10 cellular contexts compared by ENCODE assay signal in the genomic region with DNA sequence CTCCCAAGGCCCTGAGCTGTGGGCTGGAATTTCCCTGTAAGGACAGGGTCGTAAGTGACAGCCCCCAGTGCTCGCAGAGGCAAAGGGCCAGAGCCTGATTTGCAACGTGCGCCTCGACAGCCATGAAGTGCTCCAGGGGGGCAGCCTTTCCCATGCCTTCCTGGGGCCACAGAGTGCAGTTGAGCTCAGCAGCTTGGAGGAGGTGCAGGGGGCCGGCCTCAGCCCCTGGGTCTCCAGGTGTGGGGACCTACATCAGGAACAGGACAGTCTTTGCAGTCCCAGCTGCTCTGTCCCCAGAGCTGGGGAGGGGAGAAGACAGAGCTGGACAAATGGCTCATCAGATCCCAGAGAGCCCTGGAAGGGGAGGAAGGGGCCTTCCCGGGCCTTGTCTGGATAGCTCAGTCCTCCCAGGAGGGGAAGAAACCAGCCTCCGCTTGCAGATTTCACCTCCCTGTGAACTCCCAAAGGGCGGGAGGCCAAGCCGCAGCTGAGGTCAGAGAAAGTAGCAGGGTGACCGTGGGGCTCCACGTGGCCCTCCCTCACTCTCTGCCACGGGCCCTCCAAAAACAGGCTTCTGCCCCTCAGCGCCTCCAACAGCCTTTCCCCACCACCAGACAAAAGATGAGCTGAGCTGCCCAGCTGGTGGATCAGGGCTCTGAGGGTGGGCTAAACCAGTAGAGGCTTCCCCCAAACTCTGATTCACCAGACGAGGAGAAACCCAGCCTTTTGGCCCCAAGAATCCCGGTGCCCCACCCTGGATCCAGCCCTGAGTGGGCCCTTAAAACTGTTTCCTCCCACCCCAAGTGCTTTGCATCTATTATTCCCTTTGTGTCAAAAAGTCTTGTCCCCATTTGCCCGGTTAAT.
DNase-seq lines count a peak whose midpoint lies in the region; ATAC-seq and TF ChIP-seq lines count a peak whose summit lies in the region.
"Had no signal": no experiment of that assay in that cellular context is flagged by ENCODE, and none has a peak within 500 bp of the region (broad histone marks: within the 10 kb centered on the region; RNA-seq: fewer than 3 reads in every experiment).

No MANE protein-coding gene starts in this region.

- no peak overlapping the region; the same call in 1 of the 2 replicates for H3K18ac ChIP-seq in IMR-90 (ENCODE audit: low read depth, low read length)

- H2AK5ac ChIP-seq in IMR-90 (ENCODE audit: low read depth, low read length): peak overlapping the region; percentile 65

- H2BK20ac ChIP-seq in IMR-90 (ENCODE audit: low read depth, low read length): peak overlapping the region; percentile 69

- H3K4me3 ChIP-seq in IMR-90 (ENCODE audit: insufficient read depth, low read depth, low read length) (no peak overlapping the region), colonic mucosa (no peak overlapping the region), liver (ENCODE audit: low read depth in 1 of 3, low read length in 3 of 3) (no peak overlapping the region), stomach smooth muscle (ENCODE audit: low read length in 2 of 2) (no peak overlapping the region)

- H2AK9ac ChIP-seq in IMR-90 (replicated peaks; ENCODE audit: low read depth, low read length, poor library complexity): no peak overlapping the region

- TF ChIP-seq RAD21 in IMR-90 (IDR thresholded peaks at IDR 0.05; ENCODE audit: low read length): no peak
- peak in 1 of 2 donors; percentile 49 for TF ChIP-seq RAD21 in liver (IDR thresholded peaks at IDR 0.05)

- H2BK120ac ChIP-seq in IMR-90 (ENCODE audit: low read depth, low read length): peak overlapping the region; percentile 72

- no peak overlapping the region for H3K56ac ChIP-seq in IMR-90 (ENCODE audit: extremely low read depth, insufficient read depth, low read length)

- H3K4me1 ChIP-seq in IMR-90 (ENCODE audit: control insufficient read depth, insufficient read depth, low read length) (peaks cover 23% of the 10 kb centered on the region), colonic mucosa (no peaks in the 10 kb centered on the region), liver (ENCODE audit: control insufficient read depth in 4 of 4, insufficient read depth in 4 of 4, low read length in 3 of 4) (peaks cover 9 to 27% (median 16%) of the 10 kb centered on the region in 4 donors), stomach smooth muscle (ENCODE audit: control insufficient read depth, insufficient read depth, low read length) (peaks cover 23% of the 10 kb centered on the region)

- DNase-seq in IMR-90 (peak; percentile 67), colonic mucosa (peak; percentile 39), T-helper 1 cell (no peak), islet precursor cell (no peak), nucleus accumbens (lab: John Stamatoyannopoulos, UW) (no peak)
- DNase-seq in activated CD4-positive, alpha-beta T cell treated with anti-CD3 and anti-CD28 coated beads, Interleukin-2, amount 50 U/mL, for 48 hours: no peak
- DNase-seq: activated CD4-positive, alpha-beta T cell treated with anti-CD3 and anti-CD28 coated beads for 1 hour; GF-D8 had no signal

- no peak overlapping the region for H3K27ac ChIP-seq in IMR-90 (ENCODE audit: insufficient read depth, low read length)
- peak overlapping the region; percentile 36 for H3K27ac ChIP-seq in colonic mucosa
- H3K27ac ChIP-seq in liver (ENCODE audit: low read depth in 1 of 2, low read length in 2 of 2): peak overlapping the region in 1 of 2 donors; percentile 54
- peak overlapping the region; percentile 64 for H3K27ac ChIP-seq in stomach smooth muscle (ENCODE audit: low read length)

- in situ Hi-C loops in IMR-90 (cut with MboI; ENCODE audit: low sequenced_read_pairs): no loop called here

- intact Hi-C loops in IMR-90 (cut with micrococcal nuclease): loop anchor here (5.0 kb wide), 1 partner anchor 59 kb away; no protein-coding TSS in a partner anchor
- intact Hi-C loops in colonic mucosa (cut with DNase I): no loop called here

- H3K14ac ChIP-seq in IMR-90 (replicated peaks; ENCODE audit: low read depth, low read length): peak overlapping the region; percentile 74; the same call in 1 of the 2 replicates

- peak overlapping the region in 1 of 2 experiments; percentile 19; a peak in 2 of 4 replicates for H4K8ac ChIP-seq in IMR-90 (ENCODE audit: low read depth in 2 of 2, low read length in 2 of 2)

- H4K5ac ChIP-seq in IMR-90 (ENCODE audit: low read depth, low read length): no peak overlapping the region

- 0 out of 2 replicates have a peak overlapping the region, but pooled peaks have one; percentile 18 for H3K9ac ChIP-seq in IMR-90 (ENCODE audit: low read depth, low read length)
- H3K9ac ChIP-seq in colonic mucosa (ENCODE audit: low read depth in 2 of 2, low read length in 2 of 2): peak overlapping the region; percentile 3
- H3K9ac ChIP-seq in liver (ENCODE audit: low read depth in 1 of 2, low read length in 2 of 2): no peak overlapping the region
- no peak overlapping the region for H3K9ac ChIP-seq in stomach smooth muscle (ENCODE audit: low read length in 2 of 2)

- no peaks in the 10 kb centered on the region for H3K79me1 ChIP-seq in IMR-90 (ENCODE audit: low read depth in 1 of 2, low read length in 2 of 2)

- TF ChIP-seq CTCF in IMR-90 (conservative IDR thresholded peaks at IDR 0.05; ENCODE audit: low read depth, low read length): no peak
- TF ChIP-seq CTCF in colonic mucosa (IDR thresholded peaks at IDR 0.05): no peak
- no peak for TF ChIP-seq CTCF in liver (IDR thresholded peaks at IDR 0.05; ENCODE audit: low read depth, low read length, missing input control)

- H3K9me3 ChIP-seq in IMR-90 (ENCODE audit: control insufficient read depth, insufficient read depth, low read length) (no peaks in the 10 kb centered on the region), colonic mucosa (no peaks in the 10 kb centered on the region), liver (ENCODE audit: control insufficient read depth in 4 of 4, low read length in 3 of 4) (no peaks in the 10 kb centered on the region), stomach smooth muscle (ENCODE audit: control insufficient read depth in 2 of 2, low read length in 2 of 2) (no peaks in the 10 kb centered on the region)

- no peak for ATAC-seq in IMR-90 (ENCODE audit: low read depth)

- peaks cover 6% of the 10 kb centered on the region; the same call in 1 of the 2 replicates for H3K9me1 ChIP-seq in IMR-90 (ENCODE audit: insufficient read depth, low read length)

- CTCF ChIA-PET in IMR-90 (lab: Yijun Ruan, JAX): interaction anchor here (0.7 kb wide), 1 partner anchor 117 kb away, joined by 3 read pairs; no protein-coding TSS in a partner anchor

- peak overlapping the region; percentile 18; the same call in 1 of the 3 replicates for H2BK15ac ChIP-seq in IMR-90 (ENCODE audit: low read depth, low read length)

- no peak overlapping the region for H3K4me2 ChIP-seq in IMR-90 (ENCODE audit: low read depth, low read length)

- no peak for TF ChIP-seq POLR2A in IMR-90 (IDR thresholded peaks at IDR 0.05; ENCODE audit: low read depth, low read length)

- H3K23ac ChIP-seq in IMR-90 (ENCODE audit: low read depth, low read length): peak overlapping the region; percentile 31; the same call in 1 of the 2 replicates

- H4K91ac ChIP-seq in IMR-90 (ENCODE audit: insufficient read depth, low read depth, low read length): peak overlapping the region; percentile 69

- BruUV-seq in IMR-90 (replicated peaks; lab: Mats Ljungman, UMichigan): no TSS peak

- peak overlapping the region; percentile 82 for H3K4ac ChIP-seq in IMR-90 (ENCODE audit: low read depth, low read length)

- dilution Hi-C loops in IMR-90 (cut with HindIII; ENCODE audit: low sequenced_read_pairs, unreplicated experiment): no loop called here

- peak overlapping the region; percentile 3 for H2BK5ac ChIP-seq in IMR-90 (ENCODE audit: low read depth, low read length, poor library complexity, severe bottlenecking)

- H3K27me3 ChIP-seq in IMR-90 (ENCODE audit: control insufficient read depth, insufficient read depth, low read length) (peaks cover 3% of the 10 kb centered on the region; the same call in 1 of the 2 replicates), colonic mucosa (no peaks in the 10 kb centered on the region), liver (ENCODE audit: control insufficient read depth in 4 of 4, insufficient read depth in 4 of 4, low read length in 3 of 4) (no peaks in the 10 kb centered on the region), stomach smooth muscle (ENCODE audit: control insufficient read depth in 1 of 2, insufficient read depth in 2 of 2, low read length in 2 of 2) (no peaks in the 10 kb centered on the region)

- H3K36me3 ChIP-seq in IMR-90 (ENCODE audit: control insufficient read depth, insufficient read depth, low read length) (no peaks in the 10 kb centered on the region), colonic mucosa (no peaks in the 10 kb centered on the region), liver (ENCODE audit: control insufficient read depth in 4 of 4, insufficient read depth in 3 of 4, low read depth in 1 of 4, low read length in 3 of 4) (no peaks in the 10 kb centered on the region), stomach smooth muscle (ENCODE audit: control insufficient read depth in 2 of 2, insufficient read depth in 2 of 2, low read length in 2 of 2) (no peaks in the 10 kb centered on the region)

- WGBS in IMR-90 (ENCODE audit: extremely low coverage in 2 of 2, insufficient read length in 1 of 2), 2 experiments: 70% methylated on average over 6 of the region's 17 CpGs; no CpG with 5 or more reads in 1 of the 2 experiments
- 56% methylated on average over 17 of the region's 17 CpGs for WGBS in liver

- H4K20me1 ChIP-seq in IMR-90 (ENCODE audit: insufficient read depth, low read length): no peaks in the 10 kb centered on the region

- POLR2A ChIA-PET in IMR-90 (lab: Charles Lee; ENCODE audit: unreplicated experiment): no interaction called here

- no peak overlapping the region for H2AFZ ChIP-seq in IMR-90 (replicated peaks; ENCODE audit: low read length, poor library complexity)

TF ChIP-seq in IMR-90, 13 proteins besides CTCF, POLR2A, EP300 and RAD21 (continues in another document):
- no peak for TF ChIP-seq BHLHE40 (IDR thresholded peaks at IDR 0.05; ENCODE audit: low read depth, low read length)

TF ChIP-seq in liver, 16 proteins besides CTCF, POLR2A, EP300 and RAD21 (continues in another document):
- TF ChIP-seq GABPA (IDR thresholded peaks at IDR 0.05 in 1 of 2, conservative IDR thresholded peaks at IDR 0.05 in 1 of 2) (no peak), RXRA (IDR thresholded peaks at IDR 0.05) (peak; percentile 89 to 94), NR2F2 (IDR thresholded peaks at IDR 0.05) (peak; percentile 87)

Comparison
In these comparisons a context has a peak if more than half of its experiments do, and no peak if none do; other contexts are left out.
1. DNase-seq: peak in IMR-90 (single experiment) and colonic mucosa (single experiment); none in T-helper 1 cell (0 of 5), islet precursor cell (single experiment), activated CD4-positive, alpha-beta T cell treated with anti-CD3 and anti-CD28 coated beads, Interleukin-2, amount 50 U/mL, for 48 hours (0 of 2) and nucleus accumbens (0 of 56).
2. H3K9ac ChIP-seq: peak in IMR-90 (single experiment) and colonic mucosa (2 of 2); none in liver (0 of 2) and stomach smooth muscle (0 of 2).